19 cellular contexts compared by ENCODE assay signal in the genomic region with DNA sequence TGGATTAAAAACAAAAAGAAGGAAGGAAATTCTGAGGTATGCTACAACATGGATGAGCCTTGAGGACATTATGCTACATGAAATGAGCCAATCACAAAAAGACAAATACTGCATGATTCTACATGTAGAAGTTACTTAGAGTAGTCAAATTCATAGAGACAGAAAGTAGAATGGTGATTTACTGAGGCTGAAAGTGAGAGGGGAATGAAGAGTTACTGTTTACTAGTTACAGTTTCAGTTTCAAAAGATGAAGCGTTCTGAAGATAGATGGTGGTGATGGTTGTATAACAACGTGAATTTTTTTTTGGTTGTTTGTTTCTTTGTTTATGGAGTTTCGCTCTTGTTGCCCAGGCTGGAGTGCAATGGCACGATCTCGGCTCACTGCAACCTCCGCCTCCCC. TPM values are rescaled to one million over a fixed set of nuclear protein-coding genes. Genes with fewer than 3 reads are reported as not detected.
DNase-seq lines count a peak whose midpoint lies in the region; ATAC-seq, FAIRE-seq and TF ChIP-seq lines count a peak whose summit lies in the region.
"Had no signal": no experiment of that assay in that cellular context is flagged by ENCODE, and none has a peak within 500 bp of the region (broad histone marks: within the 10 kb centered on the region; RNA-seq: fewer than 3 reads in every experiment).

No MANE protein-coding gene starts in this region.

- no peaks in the 10 kb centered on the region for H3F3A ChIP-seq in MM.1S (ENCODE audit: insufficient read depth, low read length)

- 79% methylated on average over 6 of the region's 6 CpGs for WGBS in esophagus muscularis mucosa
- 18% methylated on average over 6 of the region's 6 CpGs for WGBS in HepG2 (ENCODE audit: low lambda C conversion rate)

- peaks cover 57% of the 10 kb centered on the region for H3K27me3 ChIP-seq in MM.1S (replicated peaks; ENCODE audit: insufficient read depth, low read length)
- H3K27me3 ChIP-seq in esophagus muscularis mucosa: no peaks in the 10 kb centered on the region
- H3K27me3 ChIP-seq in HepG2 (ENCODE audit: control insufficient read depth in 1 of 2, insufficient read depth in 2 of 2, low read length in 2 of 2): no peaks in the 10 kb centered on the region
- H3K27me3 ChIP-seq: BLaER1 treated with 17β-estradiol and CSF1 and Interleukin-3, amounts not matched to agents 10 nM and 100 nM; stomach had no signal

- H3K79me2 ChIP-seq in MM.1S (ENCODE audit: low read length) (no peaks in the 10 kb centered on the region), HepG2 (ENCODE audit: insufficient read depth, low read length) (no peaks in the 10 kb centered on the region)

- intact Hi-C loops in esophagus muscularis mucosa (cut with DNase I): no loop called here
- intact Hi-C loops in activated CD4-positive, alpha-beta memory T cell treated with anti-CD3 and anti-CD28 coated beads for 36 hours (cut with micrococcal nuclease): no loop called here
- intact Hi-C loops in HepG2 (cut with micrococcal nuclease; ENCODE audit: unreplicated experiment): no loop called here

- DNase-seq in MM.1S (peak; percentile 62), esophagus muscularis mucosa (ENCODE audit: extremely low spot score) (no peak), NCI-H2029 (lab: John Stamatoyannopoulos, UW) (no peak), HepG2 (ENCODE audit: low spot score) (no peak)
- DNase-seq in activated CD4-positive, alpha-beta memory T cell treated with anti-CD3 and anti-CD28 coated beads for 36 hours: no peak
- DNase-seq: activated T-cell treated with anti-CD3 and anti-CD28 coated beads for 4 hours; effector memory CD4-positive, alpha-beta T cell; NCI-H187; stimulated activated CD4-positive, alpha-beta T cell treated with anti-CD3 and anti-CD28 coated beads, Interleukin-4, amount 100 ng/mL, for 24 hours; stomach; WERI-Rb-1 had no signal

- H3K4me1 ChIP-seq in MM.1S (ENCODE audit: low read length): no peaks in the 10 kb centered on the region
- no peaks in the 10 kb centered on the region for H3K4me1 ChIP-seq in esophagus muscularis mucosa
- H3K4me1 ChIP-seq in HepG2 (ENCODE audit: insufficient read depth, low read length): no peaks in the 10 kb centered on the region
- H3K4me1 ChIP-seq: BLaER1 treated with 17β-estradiol and CSF1 and Interleukin-3, amounts not matched to agents 10 nM and 100 nM; stomach had no signal

- no peak for TF ChIP-seq POLR2A in esophagus muscularis mucosa (IDR thresholded peaks at IDR 0.05; ENCODE audit: low read depth)
- no peak for TF ChIP-seq POLR2A in HepG2 (IDR thresholded peaks at IDR 0.05; ENCODE audit: insufficient read depth in 1 of 2, low read depth in 2 of 2, low read length in 2 of 2)

- peaks cover 2% of the 10 kb centered on the region for H3K27me3 Mint-ChIP-seq in activated CD4-positive, alpha-beta memory T cell treated with anti-CD3 and anti-CD28 coated beads for 36 hours

- TF ChIP-seq EP300 in esophagus muscularis mucosa (IDR thresholded peaks at IDR 0.05) (no peak), HepG2 (IDR thresholded peaks at IDR 0.05; ENCODE audit: low read depth in 2 of 2, low read length in 2 of 2) (no peak), HepG2 (CRISPR knock-in tag; IDR thresholded peaks at IDR 0.05; ENCODE audit: borderline replicate concordance) (no peak)

- H3K9me3 Mint-ChIP-seq in activated CD4-positive, alpha-beta memory T cell treated with anti-CD3 and anti-CD28 coated beads for 36 hours: peaks cover 9% of the 10 kb centered on the region

- H3K4me2 ChIP-seq in MM.1S (ENCODE audit: low read depth, low read length) (peak overlapping the region; percentile 36; the same call in 1 of the 2 replicates), HepG2 (ENCODE audit: low read depth, low read length) (no peak overlapping the region)
- H3K4me2 ChIP-seq: BLaER1 treated with 17β-estradiol and CSF1 and Interleukin-3, amounts not matched to agents 10 nM and 100 nM had no signal

- ATAC-seq in GM18909 (IDR thresholded peaks at IDR 0.05; ENCODE audit: poor library complexity, unreplicated experiment) (peak; percentile 97), GM21576 (IDR thresholded peaks at IDR 0.05; ENCODE audit: unreplicated experiment) (peak; percentile 99), HG03066 (IDR thresholded peaks at IDR 0.05; ENCODE audit: low read depth, unreplicated experiment) (peak; percentile 100), HepG2 (no peak)

- TF ChIP-seq CTCF in MM.1S (IDR thresholded peaks at IDR 0.05; ENCODE audit: low read length): no peak
- TF ChIP-seq CTCF in esophagus muscularis mucosa (IDR thresholded peaks at IDR 0.05): no peak
- no peak for TF ChIP-seq CTCF in HepG2 (CRISPR knock-in tag; IDR thresholded peaks at IDR 0.05)

- no peak overlapping the region for H3K4me3 Mint-ChIP-seq in activated CD4-positive, alpha-beta memory T cell treated with anti-CD3 and anti-CD28 coated beads for 36 hours

- no peaks in the 10 kb centered on the region for H3K36me3 ChIP-seq in MM.1S (replicated peaks; ENCODE audit: insufficient read depth, low read length)
- no peaks in the 10 kb centered on the region for H3K36me3 ChIP-seq in esophagus muscularis mucosa
- no peaks in the 10 kb centered on the region for H3K36me3 ChIP-seq in HepG2 (replicated peaks in 1 of 2; ENCODE audit: control insufficient read depth in 1 of 2, insufficient read depth in 2 of 2, low read length in 2 of 2)
- H3K36me3 ChIP-seq: BLaER1 treated with 17β-estradiol and CSF1 and Interleukin-3, amounts not matched to agents 10 nM and 100 nM; stomach; WERI-Rb-1 had no signal

- CTCF ChIA-PET in activated CD4-positive, alpha-beta memory T cell treated with anti-CD3 and anti-CD28 coated beads for 36 hours (lab: Charles Lee): no interaction called here
- CTCF ChIA-PET in HepG2 (lab: Yijun Ruan, JAX; ENCODE audit: low intra/inter-chr PET ratio, low total read pairs): no interaction called here

- no peaks in the 10 kb centered on the region for H3K9me2 ChIP-seq in MM.1S (replicated peaks; ENCODE audit: insufficient read depth, low read length)

- H3K9me3 ChIP-seq in MM.1S (replicated peaks; ENCODE audit: insufficient read depth, low read length): no peaks in the 10 kb centered on the region
- H3K9me3 ChIP-seq in esophagus muscularis mucosa: peaks cover 0 to 12% (median 0%) of the 10 kb centered on the region in 4 donors
- no peaks in the 10 kb centered on the region for H3K9me3 ChIP-seq in HepG2 (ENCODE audit: low read length)

- BruUV-seq in HepG2 (replicated peaks; lab: Mats Ljungman, UMichigan): no TSS peak

- FAIRE-seq in HepG2 (lab: Jason Lieb, UNC): no peak
- FAIRE-seq: astrocyte, H1 had no signal

- TF ChIP-seq RAD21 in HepG2 (CRISPR knock-in tag; IDR thresholded peaks at IDR 0.05): no peak

- H3K4me1 Mint-ChIP-seq in activated CD4-positive, alpha-beta memory T cell treated with anti-CD3 and anti-CD28 coated beads for 36 hours (ENCODE audit: low read depth): no peaks in the 10 kb centered on the region

- H3K27ac Mint-ChIP-seq in activated CD4-positive, alpha-beta memory T cell treated with anti-CD3 and anti-CD28 coated beads for 36 hours: no peak overlapping the region

- no peak overlapping the region for H3K9ac ChIP-seq in MM.1S (ENCODE audit: low read length)
- H3K9ac ChIP-seq in HepG2 (ENCODE audit: insufficient read depth, low read depth, low read length): no peak overlapping the region
- H3K9ac ChIP-seq: BLaER1 treated with 17β-estradiol and CSF1 and Interleukin-3, amounts not matched to agents 10 nM and 100 nM had no signal

- no peak overlapping the region for H2AFZ ChIP-seq in MM.1S (ENCODE audit: low read length)
- H2AFZ ChIP-seq in HepG2 (ENCODE audit: low read length): no peak overlapping the region

- H3K36me3 Mint-ChIP-seq in activated CD4-positive, alpha-beta memory T cell treated with anti-CD3 and anti-CD28 coated beads for 36 hours: no peaks in the 10 kb centered on the region

- POLR2A ChIA-PET in activated CD4-positive, alpha-beta memory T cell treated with anti-CD3 and anti-CD28 coated beads for 36 hours (lab: Charles Lee): no interaction called here
- POLR2A ChIA-PET in HepG2 (lab: Yijun Ruan, JAX): no interaction called here

- no peak overlapping the region for H3K27ac ChIP-seq in MM.1S (ENCODE audit: low read length)
- no peak overlapping the region for H3K27ac ChIP-seq in esophagus muscularis mucosa (replicated peaks in 1 of 4)
- no peak overlapping the region for H3K27ac ChIP-seq in HepG2 (ENCODE audit: extremely low read length, insufficient read depth, low read length)
- H3K27ac ChIP-seq: BLaER1 treated with 17β-estradiol and CSF1 and Interleukin-3, amounts not matched to agents 10 nM and 100 nM; stomach; WERI-Rb-1 had no signal

- H3K4me3 ChIP-seq in MM.1S (ENCODE audit: low read length): no peak overlapping the region
- no peak overlapping the region for H3K4me3 ChIP-seq in esophagus muscularis mucosa
- H3K4me3 ChIP-seq in HepG2 (replicated peaks in 1 of 3; ENCODE audit: insufficient read depth in 1 of 3, low read depth in 2 of 3, low read length in 3 of 3): no peak overlapping the region
- H3K4me3 ChIP-seq: BLaER1 treated with 17β-estradiol and CSF1 and Interleukin-3, amounts not matched to agents 10 nM and 100 nM; stomach had no signal

- in situ Hi-C loops in HepG2 (cut with HindIII; ENCODE audit: extremely low pct_ligation_motif_present, low pct_unique_long_range_greater_than_20kb): no loop called here

- H4K20me1 ChIP-seq in MM.1S (ENCODE audit: insufficient read depth, low read length) (no peaks in the 10 kb centered on the region), HepG2 (ENCODE audit: insufficient read depth, low read length) (no peaks in the 10 kb centered on the region)
- H4K20me1 ChIP-seq: BLaER1 treated with 17β-estradiol and CSF1 and Interleukin-3, amounts not matched to agents 10 nM and 100 nM had no signal

RNA-seq across cellular contexts. Expression of a gene that starts 9.5 kb away (rescaled TPM):
- total RNA-seq in esophagus muscularis mucosa: not detected
- not detected for total RNA-seq in activated CD4-positive, alpha-beta memory T cell treated with anti-CD3 and anti-CD28 coated beads for 36 hours
- total RNA-seq in HepG2 (2016; rRNA removed; fragmentation: Illumina TruSeq; extraction: Trizol): not detected in 2 replicates
- total RNA-seq in HepG2 (2016; cell fraction: cytosol; rRNA removed; fragmentation: Illumina TruSeq; extraction: Trizol; ENCODE audit: low read depth): not detected in 2 replicates
- not detected in 2 replicates for total RNA-seq in HepG2 (2016; cell fraction: insoluble cytoplasmic fraction; rRNA removed; fragmentation: Illumina TruSeq; extraction: Trizol)
- total RNA-seq in HepG2 (2016; cell fraction: membrane; rRNA removed; fragmentation: Illumina TruSeq; extraction: Trizol): not detected in 2 replicates
- total RNA-seq in HepG2 (2016; cell fraction: nucleus; rRNA removed; fragmentation: Illumina TruSeq; extraction: Trizol): not detected in 2 replicates
- polyA plus RNA-seq in HepG2 (2011; rRNA removed): not detected in 2 replicates
- not detected in 2 replicates for polyA plus RNA-seq in HepG2 (2011; cell fraction: cytosol; rRNA removed)
- polyA plus RNA-seq in HepG2 (2011; cell fraction: nucleus; rRNA removed): not detected in 2 replicates
- not detected in 2 replicates for polyA plus RNA-seq in HepG2 (2012)
- not detected in 2 replicates for polyA plus RNA-seq in HepG2 (2016; cell fraction: cytosol; fragmentation: Illumina TruSeq; extraction: Trizol; ENCODE audit: low read depth)
- not detected in 2 replicates for polyA plus RNA-seq in HepG2 (2016; cell fraction: insoluble cytoplasmic fraction; fragmentation: Illumina TruSeq; extraction: Trizol; ENCODE audit: low read depth)
- not detected in 2 replicates for polyA plus RNA-seq in HepG2 (2016; cell fraction: membrane; fragmentation: Illumina TruSeq; extraction: Trizol; ENCODE audit: low read depth)
- not detected in 2 replicates for polyA plus RNA-seq in HepG2 (2016; cell fraction: nucleus; fragmentation: Illumina TruSeq; extraction: Trizol; ENCODE audit: insufficient read depth, low read depth)
- polyA minus RNA-seq in HepG2 (2011; rRNA and poly(A)+ RNA removed; ENCODE audit: low replicate concordance): not detected in 2 replicates
- not detected in 2 replicates for polyA minus RNA-seq in HepG2 (2011; cell fraction: cytosol; rRNA and poly(A)+ RNA removed)
- not detected in 2 replicates for polyA minus RNA-seq in HepG2 (2011; cell fraction: nucleus; rRNA and poly(A)+ RNA removed)
- total RNA-seq: glomerular endothelial cell, H1, SK-MEL-5 had no signal
- polyA plus RNA-seq: stomach had no signal

RNA-seq across cellular contexts. Expression of a gene that starts 43.4 kb away (rescaled TPM):
- total RNA-seq in esophagus muscularis mucosa (not detected), HepG2 (2016; rRNA removed; fragmentation: Illumina TruSeq; extraction: Trizol) (not detected in 2 replicates)
- total RNA-seq in activated CD4-positive, alpha-beta memory T cell treated with anti-CD3 and anti-CD28 coated beads for 36 hours: not detected
- total RNA-seq in HepG2 (2016; cell fraction: cytosol; rRNA removed; fragmentation: Illumina TruSeq; extraction: Trizol; ENCODE audit: low read depth): not detected in 2 replicates
- not detected in 2 replicates for total RNA-seq in HepG2 (2016; cell fraction: insoluble cytoplasmic fraction; rRNA removed; fragmentation: Illumina TruSeq; extraction: Trizol)
- not detected in 2 replicates for total RNA-seq in HepG2 (2016; cell fraction: membrane; rRNA removed; fragmentation: Illumina TruSeq; extraction: Trizol)
- total RNA-seq in HepG2 (2016; cell fraction: nucleus; rRNA removed; fragmentation: Illumina TruSeq; extraction: Trizol): not detected in 2 replicates
- polyA plus RNA-seq in HepG2 (2011; rRNA removed): not detected in 2 replicates
- polyA plus RNA-seq in HepG2 (2011; cell fraction: cytosol; rRNA removed): not detected in 2 replicates
- not detected in 2 replicates for polyA plus RNA-seq in HepG2 (2011; cell fraction: nucleus; rRNA removed)
- polyA plus RNA-seq in HepG2 (2012): not detected in 2 replicates
- not detected in 2 replicates for polyA plus RNA-seq in HepG2 (2016; cell fraction: cytosol; fragmentation: Illumina TruSeq; extraction: Trizol; ENCODE audit: low read depth)
- polyA plus RNA-seq in HepG2 (2016; cell fraction: insoluble cytoplasmic fraction; fragmentation: Illumina TruSeq; extraction: Trizol; ENCODE audit: low read depth): not detected in 2 replicates
- not detected in 2 replicates for polyA plus RNA-seq in HepG2 (2016; cell fraction: membrane; fragmentation: Illumina TruSeq; extraction: Trizol; ENCODE audit: low read depth)
- not detected in 2 replicates for polyA plus RNA-seq in HepG2 (2016; cell fraction: nucleus; fragmentation: Illumina TruSeq; extraction: Trizol; ENCODE audit: insufficient read depth, low read depth)
- not detected in 2 replicates for polyA minus RNA-seq in HepG2 (2011; rRNA and poly(A)+ RNA removed; ENCODE audit: low replicate concordance)
- not detected in 2 replicates for polyA minus RNA-seq in HepG2 (2011; cell fraction: cytosol; rRNA and poly(A)+ RNA removed)
- polyA minus RNA-seq in HepG2 (2011; cell fraction: nucleus; rRNA and poly(A)+ RNA removed): not detected in 2 replicates
- total RNA-seq: glomerular endothelial cell, H1, SK-MEL-5 had no signal
- polyA plus RNA-seq: stomach had no signal
